ENCODE assay signal across 24 cellular contexts in genomic region chr4:75038376-75038775, GRCh38.
"Had no signal": no experiment of that assay in that cellular context is flagged by ENCODE, and none has a peak within 500 bp of the region (broad histone marks: within the 10 kb centered on the region; RNA-seq: fewer than 3 reads in every experiment).

No MANE protein-coding gene starts in this region.

- H3K4me1 ChIP-seq: neural progenitor cell, psoas muscle, right lobe of liver, suprapubic skin, upper lobe of right lung, uterus had no signal

- H3K27ac ChIP-seq: dorsolateral prefrontal cortex, gastrocnemius medialis, neural progenitor cell, psoas muscle, right lobe of liver, suprapubic skin, upper lobe of right lung, uterus had no signal

- H3K4me3 ChIP-seq: dorsolateral prefrontal cortex, gastrocnemius medialis, lung, mucosa of descending colon, neural progenitor cell, psoas muscle, right lobe of liver, suprapubic skin, transverse colon, upper lobe of right lung, uterus had no signal

- H3K9me3 ChIP-seq: gastrocnemius medialis, mucosa of descending colon, psoas muscle, right lobe of liver, suprapubic skin, transverse colon, upper lobe of right lung, uterus had no signal

- H2AFZ ChIP-seq: neural progenitor cell had no signal

- H3K36me3 ChIP-seq: gastrocnemius medialis, neural progenitor cell, right lobe of liver, suprapubic skin, transverse colon, upper lobe of right lung, uterus had no signal

- DNase-seq: cerebellar nuclear complex; cortex of kidney; dorsolateral prefrontal cortex; effector CD4-positive, alpha-beta T cell; gastrocnemius medialis; head of caudate nucleus; hippocampal formation; left colon; mesenchymal stem cell; mucosa of descending colon; naive B cell; psoas muscle; right lobe of liver; small intestine; stimulated activated CD4-positive, alpha-beta T cell treated with anti-CD3 and anti-CD28 coated beads, Interleukin-15, amount 100 ng/mL, for 24 hours; stimulated activated CD4-positive, alpha-beta T cell treated with anti-CD3 and anti-CD28 coated beads, Interleukin-2, amount 100 ng/mL, for 48 hours; stimulated activated naive B cell treated with anti-CD40 and anti-IgM and Interleukin-4, amounts not matched to agents 10 μg/mL and 1 μg/mL and 100 μg/mL, for 72 hours; transverse colon; upper lobe of right lung; uterus had no signal

- ATAC-seq: gastrocnemius medialis; left colon; mucosa of descending colon; natural killer cell treated with Interleukin-12 subunit alpha and Interleukin-12 subunit beta and Interleukin-15 and Interleukin-18, amount 100 ng/mL, for 72 hours; psoas muscle; right lobe of liver; upper lobe of right lung had no signal

- H3K9ac ChIP-seq: neural progenitor cell had no signal

- H3K4me2 ChIP-seq: neural progenitor cell had no signal

- H3K27me3 ChIP-seq: dorsolateral prefrontal cortex, gastrocnemius medialis, neural progenitor cell, right lobe of liver, suprapubic skin, transverse colon, upper lobe of right lung, uterus had no signal
